In genomic region chr12:105031061-105031807, GRCh38 we compare ENCODE assay signal across 8 cellular contexts. TPM values are rescaled to one million over a fixed set of nuclear protein-coding genes. Genes with fewer than 3 reads are reported as not detected.
DNase-seq lines count a peak whose midpoint lies in the region; ATAC-seq lines count a peak whose summit lies in the region.

No MANE protein-coding gene starts in this region.

- no peak for DNase-seq in activated naive CD4-positive, alpha-beta T cell treated with anti-CD3 and anti-CD28 coated beads for 36 hours
- DNase-seq in NCI-H2107 (lab: John Stamatoyannopoulos, UW): peak; percentile 6
- no peak for DNase-seq in stimulated activated naive B cell treated with anti-CD40 and anti-IgM and Interleukin-4, amounts not matched to agents 10 μg/mL and 1 μg/mL and 100 μg/mL, for 72 hours
- DNase-seq in amygdala (lab: John Stamatoyannopoulos, UW): no peak
- no peak for DNase-seq in Ammon's horn (ENCODE audit: low spot score)
- DNase-seq in D341Med (ENCODE audit: low spot score): no peak

- CTCF ChIA-PET in activated naive CD4-positive, alpha-beta T cell treated with anti-CD3 and anti-CD28 coated beads for 36 hours (lab: Charles Lee): interaction anchor here (1.0 to 1.3 kb wide), 4 partner anchors 21 to 97 kb away, joined by 3 read pairs; no protein-coding TSS in a partner anchor

- intact Hi-C loops in activated naive CD4-positive, alpha-beta T cell treated with anti-CD3 and anti-CD28 coated beads for 36 hours (cut with micrococcal nuclease): loop anchor here (5.0 kb wide), 2 partner anchors 349 to 814 kb away; partner anchors contain the start of gene TXNRD1

- peak overlapping the region; percentile 87 for H3K27ac Mint-ChIP-seq in activated naive CD4-positive, alpha-beta T cell treated with anti-CD3 and anti-CD28 coated beads, Interleukin-2, amount 50 U/mL, for 24 hours
- no peak overlapping the region for H3K27ac Mint-ChIP-seq in activated naive CD4-positive, alpha-beta T cell treated with anti-CD3 and anti-CD28 coated beads for 36 hours
- H3K27ac Mint-ChIP-seq in stimulated activated naive B cell treated with anti-CD40 and anti-IgM and Interleukin-4, amounts not matched to agents 10 μg/mL and 1 μg/mL and 100 μg/mL, for 72 hours: peak overlapping the region; percentile 74

- H3K9me3 Mint-ChIP-seq in activated naive CD4-positive, alpha-beta T cell treated with anti-CD3 and anti-CD28 coated beads, Interleukin-2, amount 50 U/mL, for 24 hours: no peaks in the 10 kb centered on the region
- no peaks in the 10 kb centered on the region for H3K9me3 Mint-ChIP-seq in activated naive CD4-positive, alpha-beta T cell treated with anti-CD3 and anti-CD28 coated beads for 36 hours
- no peaks in the 10 kb centered on the region for H3K9me3 Mint-ChIP-seq in stimulated activated naive B cell treated with anti-CD40 and anti-IgM and Interleukin-4, amounts not matched to agents 10 μg/mL and 1 μg/mL and 100 μg/mL, for 72 hours

- H3K27me3 Mint-ChIP-seq in activated naive CD4-positive, alpha-beta T cell treated with anti-CD3 and anti-CD28 coated beads, Interleukin-2, amount 50 U/mL, for 24 hours: no peaks in the 10 kb centered on the region
- no peaks in the 10 kb centered on the region for H3K27me3 Mint-ChIP-seq in activated naive CD4-positive, alpha-beta T cell treated with anti-CD3 and anti-CD28 coated beads for 36 hours (ENCODE audit: low read depth)
- no peaks in the 10 kb centered on the region for H3K27me3 Mint-ChIP-seq in stimulated activated naive B cell treated with anti-CD40 and anti-IgM and Interleukin-4, amounts not matched to agents 10 μg/mL and 1 μg/mL and 100 μg/mL, for 72 hours

- H3K4me3 Mint-ChIP-seq in activated naive CD4-positive, alpha-beta T cell treated with anti-CD3 and anti-CD28 coated beads, Interleukin-2, amount 50 U/mL, for 24 hours: no peak overlapping the region
- H3K4me3 Mint-ChIP-seq in activated naive CD4-positive, alpha-beta T cell treated with anti-CD3 and anti-CD28 coated beads for 36 hours: no peak overlapping the region
- peak overlapping the region; percentile 53 to 64 for H3K4me3 Mint-ChIP-seq in stimulated activated naive B cell treated with anti-CD40 and anti-IgM and Interleukin-4, amounts not matched to agents 10 μg/mL and 1 μg/mL and 100 μg/mL, for 72 hours

- peaks cover 1% of the 10 kb centered on the region for H3K36me3 Mint-ChIP-seq in activated naive CD4-positive, alpha-beta T cell treated with anti-CD3 and anti-CD28 coated beads, Interleukin-2, amount 50 U/mL, for 24 hours
- H3K36me3 Mint-ChIP-seq in activated naive CD4-positive, alpha-beta T cell treated with anti-CD3 and anti-CD28 coated beads for 36 hours (ENCODE audit: low read depth): peaks cover 3% of the 10 kb centered on the region
- peaks cover 7 to 13% of the 10 kb centered on the region in 2 donors for H3K36me3 Mint-ChIP-seq in stimulated activated naive B cell treated with anti-CD40 and anti-IgM and Interleukin-4, amounts not matched to agents 10 μg/mL and 1 μg/mL and 100 μg/mL, for 72 hours

- peak; percentile 91 for ATAC-seq in HG02678 (IDR thresholded peaks at IDR 0.05; ENCODE audit: unreplicated experiment)
- peak; percentile 93 to 95 for ATAC-seq in stimulated activated naive B cell treated with anti-CD40 and anti-IgM and Interleukin-4, amounts not matched to agents 10 μg/mL and 1 μg/mL and 100 μg/mL, for 72 hours (replicated peaks)

- peaks cover 30% of the 10 kb centered on the region for H3K4me1 Mint-ChIP-seq in activated naive CD4-positive, alpha-beta T cell treated with anti-CD3 and anti-CD28 coated beads, Interleukin-2, amount 50 U/mL, for 24 hours
- peaks cover 32% of the 10 kb centered on the region for H3K4me1 Mint-ChIP-seq in activated naive CD4-positive, alpha-beta T cell treated with anti-CD3 and anti-CD28 coated beads for 36 hours (ENCODE audit: low read depth)
- H3K4me1 Mint-ChIP-seq in stimulated activated naive B cell treated with anti-CD40 and anti-IgM and Interleukin-4, amounts not matched to agents 10 μg/mL and 1 μg/mL and 100 μg/mL, for 72 hours: peaks cover 16 to 30% of the 10 kb centered on the region in 2 donors

RNA-seq across cellular contexts. Expression of gene NOPCHAP1, which starts 45.1 kb away (rescaled TPM):
- 10 to 100 TPM; 30.8 to 33.4 TPM for total RNA-seq in activated naive CD4-positive, alpha-beta T cell treated with anti-CD3 and anti-CD28 coated beads for 36 hours

RNA-seq across cellular contexts. Expression of gene ALDH1L2, which starts 53.0 kb away (rescaled TPM):
- total RNA-seq in activated naive CD4-positive, alpha-beta T cell treated with anti-CD3 and anti-CD28 coated beads for 36 hours: 10 to 100 TPM; 12.2 to 14.3 TPM

Comparison
In these comparisons a context has a peak if more than half of its experiments do, and no peak if none do; other contexts are left out.
1. H3K4me3 Mint-ChIP-seq: peak in stimulated activated naive B cell treated with anti-CD40 and anti-IgM and Interleukin-4, amounts not matched to agents 10 μg/mL and 1 μg/mL and 100 μg/mL, for 72 hours (2 of 2); none in activated naive CD4-positive, alpha-beta T cell treated with anti-CD3 and anti-CD28 coated beads, Interleukin-2, amount 50 U/mL, for 24 hours (single experiment) and activated naive CD4-positive, alpha-beta T cell treated with anti-CD3 and anti-CD28 coated beads for 36 hours (single experiment).